In the genomic region with DNA sequence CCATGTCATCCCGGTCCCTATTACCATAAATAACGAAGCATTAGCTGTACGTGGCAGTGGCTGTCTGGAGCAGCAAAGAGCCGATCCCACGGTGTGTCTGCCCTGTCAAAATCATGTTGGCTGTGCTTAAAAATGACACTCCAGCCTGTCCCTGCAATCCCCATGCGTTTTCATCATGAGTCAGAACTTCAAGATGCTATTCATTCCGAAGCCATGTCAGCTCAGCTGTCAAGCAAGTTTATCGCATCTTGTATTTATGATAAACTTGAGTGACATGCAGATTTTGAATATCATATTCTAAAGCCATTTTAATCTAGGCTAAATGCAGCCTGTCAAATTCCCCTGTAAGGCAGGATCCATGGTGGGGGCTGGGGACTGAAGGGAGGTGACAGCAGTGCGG, we compare ENCODE assay signal across 21 cellular contexts.
A peak's percentile ranks its signal among the peaks of the same experiment; 100 is the strongest.
DNase-seq lines count a peak whose midpoint lies in the region; ATAC-seq and TF ChIP-seq lines count a peak whose summit lies in the region.
"Had no signal": no experiment of that assay in that cellular context is flagged by ENCODE, and none has a peak within 500 bp of the region (broad histone marks: within the 10 kb centered on the region; RNA-seq: fewer than 3 reads in every experiment).

No MANE protein-coding gene starts in this region.

- H3K4me3 ChIP-seq in smooth muscle cell (no peak overlapping the region), MG63 (no peak overlapping the region)
- H3K4me3 ChIP-seq: spleen had no signal

- peaks cover 11% of the 10 kb centered on the region for H3K27me3 Mint-ChIP-seq in endothelial cell (ENCODE audit: unreplicated experiment)
- H3K27me3 Mint-ChIP-seq in activated CD8-positive, alpha-beta memory T cell treated with anti-CD3 and anti-CD28 coated beads, Interleukin-2, amount 10 ng/mL, durations not matched to agents 7 days and 5 days = peaks cover 11% of the 10 kb centered on the region

- no peaks in the 10 kb centered on the region for H3K36me3 ChIP-seq in smooth muscle cell (ENCODE audit: low read depth)
- H3K36me3 ChIP-seq in MG63 = no peaks in the 10 kb centered on the region
- H3K36me3 ChIP-seq: spleen had no signal

- peaks cover 4% of the 10 kb centered on the region for H3K36me3 Mint-ChIP-seq in endothelial cell (ENCODE audit: low read depth, unreplicated experiment)
- no peaks in the 10 kb centered on the region for H3K36me3 Mint-ChIP-seq in activated CD8-positive, alpha-beta memory T cell treated with anti-CD3 and anti-CD28 coated beads, Interleukin-2, amount 10 ng/mL, durations not matched to agents 7 days and 5 days
- H3K36me3 Mint-ChIP-seq: CD14-positive monocyte had no signal

- H3K9me3 ChIP-seq in smooth muscle cell (replicated peaks; ENCODE audit: low read depth) = no peaks in the 10 kb centered on the region
- peaks cover 6% of the 10 kb centered on the region for H3K9me3 ChIP-seq in MG63
- H3K9me3 ChIP-seq: spleen had no signal

- H3K9me3 Mint-ChIP-seq in endothelial cell (ENCODE audit: unreplicated experiment) = no peaks in the 10 kb centered on the region
- no peaks in the 10 kb centered on the region for H3K9me3 Mint-ChIP-seq in activated CD8-positive, alpha-beta memory T cell treated with anti-CD3 and anti-CD28 coated beads, Interleukin-2, amount 10 ng/mL, durations not matched to agents 7 days and 5 days (ENCODE audit: low read depth)

- WGBS in smooth muscle cell (ENCODE audit: low lambda C conversion rate) = 51% methylated on average over 9 of the region's 9 CpGs

- H4K20me1 ChIP-seq in smooth muscle cell (ENCODE audit: low read depth) = no peaks in the 10 kb centered on the region

- no peaks in the 10 kb centered on the region for H3K79me2 ChIP-seq in smooth muscle cell (ENCODE audit: low read depth)
- H3K79me2 ChIP-seq: parathyroid adenoma had no signal

- H3K4me2 ChIP-seq in smooth muscle cell = peak overlapping the region; percentile 3

- TF ChIP-seq CTCF in smooth muscle cell (IDR thresholded peaks at IDR 0.05; ENCODE audit: borderline replicate concordance, insufficient read depth, poor library complexity, severe bottlenecking) = no peak
- TF ChIP-seq CTCF in endothelial cell (IDR thresholded peaks at IDR 0.05; ENCODE audit: unreplicated experiment) = no peak

- no peaks in the 10 kb centered on the region for H3F3A ChIP-seq in smooth muscle cell (ENCODE audit: low read depth)

- H3K4me1 Mint-ChIP-seq in endothelial cell (ENCODE audit: unreplicated experiment) = peaks cover 4% of the 10 kb centered on the region
- H3K4me1 Mint-ChIP-seq in activated CD8-positive, alpha-beta memory T cell treated with anti-CD3 and anti-CD28 coated beads, Interleukin-2, amount 10 ng/mL, durations not matched to agents 7 days and 5 days = no peaks in the 10 kb centered on the region
- H3K4me1 Mint-ChIP-seq: CD14-positive monocyte had no signal

- H3K27ac Mint-ChIP-seq in endothelial cell (ENCODE audit: unreplicated experiment) = no peak overlapping the region
- H3K27ac Mint-ChIP-seq in activated CD8-positive, alpha-beta memory T cell treated with anti-CD3 and anti-CD28 coated beads, Interleukin-2, amount 10 ng/mL, durations not matched to agents 7 days and 5 days = no peak overlapping the region

- H3K4me3 Mint-ChIP-seq in endothelial cell (ENCODE audit: unreplicated experiment) = no peak overlapping the region
- H3K4me3 Mint-ChIP-seq in activated CD8-positive, alpha-beta memory T cell treated with anti-CD3 and anti-CD28 coated beads, Interleukin-2, amount 10 ng/mL, durations not matched to agents 7 days and 5 days = no peak overlapping the region
- H3K4me3 Mint-ChIP-seq: CD14-positive monocyte had no signal

- H3K27me3 ChIP-seq in smooth muscle cell (ENCODE audit: low read depth) (no peaks in the 10 kb centered on the region), MG63 (no peaks in the 10 kb centered on the region)

- H3K27ac ChIP-seq in smooth muscle cell (ENCODE audit: low read depth) = peak overlapping the region; percentile 14
- H3K27ac ChIP-seq: parathyroid adenoma, spleen had no signal

- H2AFZ ChIP-seq in smooth muscle cell (ENCODE audit: low read depth) = no peak overlapping the region
- H2AFZ ChIP-seq: parathyroid adenoma had no signal

- H3K9ac ChIP-seq in smooth muscle cell (ENCODE audit: low read depth) = no peak overlapping the region
- H3K9ac ChIP-seq: parathyroid adenoma had no signal

- DNase-seq in HCEC 1CT (peak; percentile 13), glomerular visceral epithelial cell (ENCODE audit: extremely low spot score) (peak; percentile 52), smooth muscle cell (lab: John Stamatoyannopoulos, UW; ENCODE audit: unreplicated experiment) (no peak), endothelial cell (ENCODE audit: low spot score) (no peak), DMS 273 treated with DMSO at 0.1 percent for 48 hours (lab: John Stamatoyannopoulos, UW) (no peak), MG63 (no peak)
- DNase-seq in activated CD8-positive, alpha-beta memory T cell treated with anti-CD3 and anti-CD28 coated beads, Interleukin-2, amount 10 ng/mL, durations not matched to agents 7 days and 5 days = no peak
- DNase-seq: activated CD4-positive, CD25-positive, alpha-beta regulatory T cell; activated effector memory CD4-positive, alpha-beta T cell treated with anti-CD3 and anti-CD28 coated beads, Interleukin-2, amount 50 U/mL, for 16 hours; aorta; effector memory CD4-positive, alpha-beta T cell; foreskin melanocyte; midbrain; MM.1S; NCI-H2029; NCI-H526; spleen; stimulated activated naive CD4-positive, alpha-beta T cell had no signal

- peak; percentile 17; the same call in 2 of the 3 replicates for ATAC-seq in SK-N-SH treated with all-trans-retinoic acid at 6 μM for 48 hours
- no peak for ATAC-seq in activated CD8-positive, alpha-beta memory T cell treated with anti-CD3 and anti-CD28 coated beads, Interleukin-2, amount 10 ng/mL, durations not matched to agents 7 days and 5 days

- no peaks in the 10 kb centered on the region for H3K4me1 ChIP-seq in smooth muscle cell (ENCODE audit: low read depth)
- H3K4me1 ChIP-seq: parathyroid adenoma had no signal

- CTCF ChIA-PET in activated CD8-positive, alpha-beta memory T cell treated with anti-CD3 and anti-CD28 coated beads, Interleukin-2, amount 10 ng/mL, durations not matched to agents 7 days and 5 days (lab: Charles Lee) = no interaction called here

TF ChIP-seq in SK-N-SH treated with all-trans-retinoic acid at 6 μM for 48 hours, 23 proteins besides CTCF, POLR2A, EP300 and RAD21 (continues in another document):
- TF ChIP-seq, protein P1, sequence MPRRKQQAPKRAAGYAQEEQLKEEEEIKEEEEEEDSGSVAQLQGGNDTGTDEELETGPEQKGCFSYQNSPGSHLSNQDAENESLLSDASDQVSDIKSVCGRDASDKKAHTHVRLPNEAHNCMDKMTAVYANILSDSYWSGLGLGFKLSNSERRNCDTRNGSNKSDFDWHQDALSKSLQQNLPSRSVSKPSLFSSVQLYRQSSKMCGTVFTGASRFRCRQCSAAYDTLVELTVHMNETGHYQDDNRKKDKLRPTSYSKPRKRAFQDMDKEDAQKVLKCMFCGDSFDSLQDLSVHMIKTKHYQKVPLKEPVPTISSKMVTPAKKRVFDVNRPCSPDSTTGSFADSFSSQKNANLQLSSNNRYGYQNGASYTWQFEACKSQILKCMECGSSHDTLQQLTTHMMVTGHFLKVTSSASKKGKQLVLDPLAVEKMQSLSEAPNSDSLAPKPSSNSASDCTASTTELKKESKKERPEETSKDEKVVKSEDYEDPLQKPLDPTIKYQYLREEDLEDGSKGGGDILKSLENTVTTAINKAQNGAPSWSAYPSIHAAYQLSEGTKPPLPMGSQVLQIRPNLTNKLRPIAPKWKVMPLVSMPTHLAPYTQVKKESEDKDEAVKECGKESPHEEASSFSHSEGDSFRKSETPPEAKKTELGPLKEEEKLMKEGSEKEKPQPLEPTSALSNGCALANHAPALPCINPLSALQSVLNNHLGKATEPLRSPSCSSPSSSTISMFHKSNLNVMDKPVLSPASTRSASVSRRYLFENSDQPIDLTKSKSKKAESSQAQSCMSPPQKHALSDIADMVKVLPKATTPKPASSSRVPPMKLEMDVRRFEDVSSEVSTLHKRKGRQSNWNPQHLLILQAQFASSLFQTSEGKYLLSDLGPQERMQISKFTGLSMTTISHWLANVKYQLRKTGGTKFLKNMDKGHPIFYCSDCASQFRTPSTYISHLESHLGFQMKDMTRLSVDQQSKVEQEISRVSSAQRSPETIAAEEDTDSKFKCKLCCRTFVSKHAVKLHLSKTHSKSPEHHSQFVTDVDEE (CRISPR knock-in tag; IDR thresholded peaks at IDR 0.05) = no peak
- TF ChIP-seq RARB (CRISPR knock-in tag; IDR thresholded peaks at IDR 0.05) (no peak), TCF4 (CRISPR knock-in tag; IDR thresholded peaks at IDR 0.05; ENCODE audit: borderline replicate concordance) (no peak), ZNF70 (CRISPR knock-in tag; IDR thresholded peaks at IDR 0.05) (no peak), CSDC2 (CRISPR knock-in tag; IDR thresholded peaks at IDR 0.05) (no peak), CREB5 (CRISPR knock-in tag; IDR thresholded peaks at IDR 0.05; ENCODE audit: low read depth) (no peak), ZFP30 (CRISPR knock-in tag; IDR thresholded peaks at IDR 0.05) (no peak), CSRNP3 (CRISPR knock-in tag; IDR thresholded peaks at IDR 0.05) (no peak), PPARA (CRISPR knock-in tag; IDR thresholded peaks at IDR 0.05; ENCODE audit: borderline replicate concordance) (no peak), ARNTL (CRISPR knock-in tag; IDR thresholded peaks at IDR 0.05; ENCODE audit: borderline replicate concordance, low read depth) (no peak)

Comparison
In these comparisons a context has a peak if more than half of its experiments do, and no peak if none do; other contexts are left out.
1. DNase-seq: peak in HCEC 1CT (single experiment) and glomerular visceral epithelial cell (single experiment); none in smooth muscle cell (single experiment), endothelial cell (single experiment), DMS 273 treated with DMSO at 0.1 percent for 48 hours (single experiment), MG63 (single experiment) and activated CD8-positive, alpha-beta memory T cell treated with anti-CD3 and anti-CD28 coated beads, Interleukin-2, amount 10 ng/mL, durations not matched to agents 7 days and 5 days (single experiment).